Comparison of ENCODE assay signal across 14 cellular contexts in genomic region chr4:25874641-25875040, GRCh38. TPM values are rescaled to one million over a fixed set of nuclear protein-coding genes. Genes with fewer than 3 reads are reported as not detected.
DNase-seq lines count a peak whose midpoint lies in the region; ATAC-seq and TF ChIP-seq lines count a peak whose summit lies in the region.
"Had no signal": no experiment of that assay in that cellular context is flagged by ENCODE, and none has a peak within 500 bp of the region (broad histone marks: within the 10 kb centered on the region; RNA-seq: fewer than 3 reads in every experiment).

No MANE protein-coding gene starts in this region.

- ATAC-seq in GM19043 (IDR thresholded peaks at IDR 0.05; ENCODE audit: low read depth, unreplicated experiment) (peak; percentile 58), GM21825 (IDR thresholded peaks at IDR 0.05; ENCODE audit: unreplicated experiment) (peak; percentile 52), HG03378 (IDR thresholded peaks at IDR 0.05; ENCODE audit: unreplicated experiment) (peak; percentile 57), mucosa of descending colon (peak; percentile 39)
- no peak for ATAC-seq in naive thymus-derived CD8-positive, alpha-beta T cell
- ATAC-seq: psoas muscle, Right ventricle myocardium inferior had no signal

- peaks cover 0 to 3% (median 0%) of the 10 kb centered on the region in 3 donors for H3K36me3 Mint-ChIP-seq in naive thymus-derived CD8-positive, alpha-beta T cell
- H3K36me3 Mint-ChIP-seq: activated naive CD4-positive, alpha-beta T cell treated with anti-CD3 and anti-CD28 coated beads, Interleukin-2, amount 50 U/mL, for 24 hours had no signal

- POLR2A ChIA-PET in naive thymus-derived CD8-positive, alpha-beta T cell (lab: Charles Lee): no interaction called here

- no peaks in the 10 kb centered on the region for H3K9me3 Mint-ChIP-seq in naive thymus-derived CD8-positive, alpha-beta T cell
- H3K9me3 Mint-ChIP-seq: activated naive CD4-positive, alpha-beta T cell treated with anti-CD3 and anti-CD28 coated beads, Interleukin-2, amount 50 U/mL, for 24 hours had no signal

- no peak for DNase-seq in mucosa of descending colon
- DNase-seq in NCI-H146 (lab: John Stamatoyannopoulos, UW): no peak
- DNase-seq in naive thymus-derived CD8-positive, alpha-beta T cell: no peak
- DNase-seq in NCI-H2029 (lab: John Stamatoyannopoulos, UW): no peak
- DNase-seq in D341Med (ENCODE audit: low spot score): no peak
- DNase-seq: kidney glomerular epithelial cell, MV-4-11, psoas muscle had no signal

- H3K4me1 ChIP-seq in mucosa of descending colon (ENCODE audit: low read depth): no peaks in the 10 kb centered on the region
- H3K4me1 ChIP-seq: psoas muscle, tibial nerve had no signal

- H3K36me3 ChIP-seq in mucosa of descending colon (ENCODE audit: low read depth): no peaks in the 10 kb centered on the region
- H3K36me3 ChIP-seq: tibial nerve had no signal

- intact Hi-C loops in mucosa of descending colon (cut with DNase I, micrococcal nuclease): no loop called here

- peak overlapping the region in 1 of 10 donors; percentile 85 for H3K27ac Mint-ChIP-seq in naive thymus-derived CD8-positive, alpha-beta T cell
- H3K27ac Mint-ChIP-seq: activated naive CD4-positive, alpha-beta T cell treated with anti-CD3 and anti-CD28 coated beads, Interleukin-2, amount 50 U/mL, for 24 hours had no signal

- peaks cover 0 to 50% (median 7%) of the 10 kb centered on the region in 4 donors for H3K4me1 Mint-ChIP-seq in naive thymus-derived CD8-positive, alpha-beta T cell
- H3K4me1 Mint-ChIP-seq: activated naive CD4-positive, alpha-beta T cell treated with anti-CD3 and anti-CD28 coated beads, Interleukin-2, amount 50 U/mL, for 24 hours had no signal

- H3K4me3 Mint-ChIP-seq in naive thymus-derived CD8-positive, alpha-beta T cell: no peak overlapping the region
- H3K4me3 Mint-ChIP-seq: activated naive CD4-positive, alpha-beta T cell treated with anti-CD3 and anti-CD28 coated beads, Interleukin-2, amount 50 U/mL, for 24 hours had no signal

- H3K9me3 ChIP-seq in mucosa of descending colon: no peaks in the 10 kb centered on the region
- H3K9me3 ChIP-seq: psoas muscle, tibial nerve had no signal

- H3K4me3 ChIP-seq in mucosa of descending colon: no peak overlapping the region
- H3K4me3 ChIP-seq: psoas muscle, tibial nerve had no signal

- no peak for TF ChIP-seq CTCF in mucosa of descending colon (IDR thresholded peaks at IDR 0.05)

- peaks cover 0 to 6% (median 2%) of the 10 kb centered on the region in 5 donors for H3K27me3 Mint-ChIP-seq in naive thymus-derived CD8-positive, alpha-beta T cell

RNA-seq across cellular contexts. Expression of gene SEL1L3, which starts 11.9 kb away (rescaled TPM):
- 100 to 1,000 TPM in 1 of 3 donors, 10 to 100 TPM in 2; 51.7 to 104 (median 98.3) TPM for total RNA-seq in mucosa of descending colon
- 10 to 100 TPM; 52.7 to 57.2 TPM for total RNA-seq in naive thymus-derived CD8-positive, alpha-beta T cell
- polyA plus RNA-seq in naive thymus-derived CD8-positive, alpha-beta T cell: 10 to 100 TPM; 19.2 to 35.1 (median 30.4) TPM

RNA-seq across cellular contexts. Expression of gene SMIM20, which starts 39.4 kb away (rescaled TPM):
- total RNA-seq in mucosa of descending colon: 10 to 100 TPM; 28.1 to 36.0 (median 28.7) TPM
- total RNA-seq in naive thymus-derived CD8-positive, alpha-beta T cell: 10 to 100 TPM; 19.4 to 20.0 TPM
- 10 to 100 TPM; 64.1 to 76.4 (median 65.8) TPM for polyA plus RNA-seq in naive thymus-derived CD8-positive, alpha-beta T cell

Comparison
In these comparisons a context has a peak if more than half of its experiments do, and no peak if none do; other contexts are left out.
1. ATAC-seq: peak in GM19043 (single experiment), GM21825 (single experiment), HG03378 (single experiment) and mucosa of descending colon (single experiment); none in naive thymus-derived CD8-positive, alpha-beta T cell (0 of 2).